In the genomic region with DNA sequence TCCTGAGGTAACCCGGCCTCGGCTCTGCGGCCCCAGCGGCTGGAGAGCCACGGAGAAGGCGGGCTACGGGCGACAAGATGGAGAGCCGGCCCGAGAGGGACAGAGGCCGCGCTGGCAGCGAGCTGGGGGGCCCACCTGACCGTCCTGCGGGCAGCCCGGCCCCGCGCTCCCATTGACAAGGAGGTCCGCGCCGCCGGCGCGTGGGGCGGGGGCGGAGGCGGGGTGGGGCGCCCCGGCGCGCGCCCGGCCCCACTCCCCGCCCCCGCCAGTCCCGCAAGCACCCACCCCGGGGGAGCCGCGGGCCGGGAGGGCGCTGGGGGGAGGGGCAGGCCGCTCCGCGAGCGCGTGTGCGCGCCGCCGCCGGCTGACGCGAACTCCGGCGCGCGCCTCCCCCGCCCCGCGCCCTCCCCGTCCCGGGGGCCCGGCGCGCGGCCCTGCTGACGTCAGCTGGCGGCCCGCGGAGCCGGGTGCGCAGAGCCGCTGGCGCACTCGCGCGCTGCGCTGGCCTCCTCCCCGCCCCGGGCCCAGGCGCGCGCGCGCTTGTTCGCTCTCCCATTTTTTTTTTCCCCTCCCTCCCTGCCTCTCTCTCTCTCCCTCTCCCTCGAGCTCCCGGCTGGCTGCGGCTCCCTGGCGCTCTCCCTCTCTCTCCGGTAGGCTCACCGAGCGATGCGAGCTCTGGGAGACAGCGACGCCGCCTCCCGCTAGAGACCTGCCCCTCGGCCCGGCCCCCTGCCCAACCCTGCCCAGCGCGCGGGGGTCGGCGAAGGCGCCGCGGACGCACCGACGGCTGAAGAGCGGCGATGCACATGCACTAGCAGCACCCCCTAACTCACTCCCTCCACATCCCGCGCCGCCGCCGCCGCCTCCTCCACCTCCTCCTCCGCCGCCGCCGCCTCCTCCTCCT, we compare ENCODE assay signal across 8 cellular contexts. TPM values are rescaled to one million over a fixed set of nuclear protein-coding genes. Genes with fewer than 3 reads are reported as not detected.
DNase-seq lines count a peak whose midpoint lies in the region; ATAC-seq and TF ChIP-seq lines count a peak whose summit lies in the region.

TSS of gene GNAO1 (plus strand) at position 587 of the 904 bp plus-strand sequence. CDS start 747 bp downstream, outside the sequence.

- intact Hi-C loops in CD4-positive, alpha-beta T cell (cut with DNase I, micrococcal nuclease): loop anchor here (1.0 to 10.0 kb wide), 2 partner anchors 71 to 234 kb away; partner anchors contain the start of gene AMFR (in 1 of the 2)
- intact Hi-C loops in mucosa of descending colon (cut with DNase I, micrococcal nuclease): loop anchor here in 1 of 2 donors (10.0 kb wide), 1 partner anchor 74 kb away; no protein-coding TSS in a partner anchor

- no peaks in the 10 kb centered on the region for H3K36me3 ChIP-seq in H7 (replicated peaks; ENCODE audit: control insufficient read depth, insufficient read depth, low read length)
- H3K36me3 ChIP-seq in mucosa of descending colon (ENCODE audit: low read depth): no peaks in the 10 kb centered on the region

- CTCF ChIA-PET in CD4-positive, alpha-beta T cell (lab: Charles Lee): interaction anchor here (1.1 to 1.7 kb wide), 2 partner anchors 12 to 71 kb away, joined by 3 to 6 read pairs; no protein-coding TSS in a partner anchor

- ATAC-seq in CD4-positive, alpha-beta T cell (ENCODE audit: poor library complexity): peak; percentile 69
- peak; percentile 75 to 76 for ATAC-seq in activated T-cell treated with anti-CD3 and anti-CD28 coated beads, Interleukin-2, amount 50 U/mL, for 4 hours
- ATAC-seq in esophagus mucosa (peak; percentile 60), mucosa of descending colon (peak; percentile 89)
- ATAC-seq in stimulated activated naive B cell treated with anti-CD40 and anti-IgM and Interleukin-4, amounts not matched to agents 10 μg/mL and 1 μg/mL and 100 μg/mL, for 72 hours (replicated peaks): peak; percentile 70 to 75

- peaks cover 25% of the 10 kb centered on the region for H3K4me1 Mint-ChIP-seq in CD4-positive, alpha-beta T cell (ENCODE audit: low read depth)
- peaks cover 31% of the 10 kb centered on the region for H3K4me1 Mint-ChIP-seq in activated T-cell treated with anti-CD3 and anti-CD28 coated beads, Interleukin-2, amount 50 U/mL, for 4 hours (ENCODE audit: low read depth)
- peaks cover 21 to 43% of the 10 kb centered on the region in 2 donors for H3K4me1 Mint-ChIP-seq in stimulated activated naive B cell treated with anti-CD40 and anti-IgM and Interleukin-4, amounts not matched to agents 10 μg/mL and 1 μg/mL and 100 μg/mL, for 72 hours

- peak; percentile 33 to 75 (median 45) for DNase-seq in CD4-positive, alpha-beta T cell
- peak; percentile 95 for DNase-seq in H7
- DNase-seq in NCI-H524 treated with DMSO at 0.1 percent for 48 hours (lab: John Stamatoyannopoulos, UW): peak; percentile 25
- peak; percentile 57 for DNase-seq in activated T-cell treated with anti-CD3 and anti-CD28 coated beads, Interleukin-2, amount 50 U/mL, for 4 hours
- DNase-seq in mucosa of descending colon: peak; percentile 32 to 65 (median 65)
- DNase-seq in stimulated activated naive B cell treated with anti-CD40 and anti-IgM and Interleukin-4, amounts not matched to agents 10 μg/mL and 1 μg/mL and 100 μg/mL, for 72 hours: no peak
- no peak for DNase-seq in LoVo (ENCODE audit: low spot score)

- H3K27ac Mint-ChIP-seq in CD4-positive, alpha-beta T cell: peak within 1 kb of the TSS; percentile 47
- peak within 1 kb of the TSS; percentile 31 for H3K27ac Mint-ChIP-seq in stimulated activated naive B cell treated with anti-CD40 and anti-IgM and Interleukin-4, amounts not matched to agents 10 μg/mL and 1 μg/mL and 100 μg/mL, for 72 hours

- no peaks in the 10 kb centered on the region for H3K9me3 ChIP-seq in CD4-positive, alpha-beta T cell (ENCODE audit: control insufficient read depth, low read length)
- H3K9me3 ChIP-seq in mucosa of descending colon: no peaks in the 10 kb centered on the region

- no peak for TF ChIP-seq CTCF in CD4-positive, alpha-beta T cell (IDR thresholded peaks at IDR 0.05)
- TF ChIP-seq CTCF in mucosa of descending colon (IDR thresholded peaks at IDR 0.05): no peak

- POLR2A ChIA-PET in CD4-positive, alpha-beta T cell (lab: Charles Lee): interaction anchor here (0.7 to 1.0 kb wide), 3 partner anchors 8 to 75 kb away, joined by 3 to 6 read pairs (median 4); no protein-coding TSS in a partner anchor

- peaks cover 63% of the 10 kb centered on the region for H3K27me3 Mint-ChIP-seq in CD4-positive, alpha-beta T cell
- H3K27me3 Mint-ChIP-seq in activated T-cell treated with anti-CD3 and anti-CD28 coated beads, Interleukin-2, amount 50 U/mL, for 4 hours (ENCODE audit: low read depth): peaks cover 47% of the 10 kb centered on the region
- peaks cover 47 to 58% of the 10 kb centered on the region in 2 donors for H3K27me3 Mint-ChIP-seq in stimulated activated naive B cell treated with anti-CD40 and anti-IgM and Interleukin-4, amounts not matched to agents 10 μg/mL and 1 μg/mL and 100 μg/mL, for 72 hours

- no peak within 1 kb of the TSS for H3K27ac ChIP-seq in CD4-positive, alpha-beta T cell (ENCODE audit: low read depth, low read length)

- H3K4me3 Mint-ChIP-seq in CD4-positive, alpha-beta T cell: peak within 1 kb of the TSS; percentile 89
- H3K4me3 Mint-ChIP-seq in activated T-cell treated with anti-CD3 and anti-CD28 coated beads, Interleukin-2, amount 50 U/mL, for 4 hours: peak within 1 kb of the TSS; percentile 76
- peak within 1 kb of the TSS; percentile 82 to 84 for H3K4me3 Mint-ChIP-seq in stimulated activated naive B cell treated with anti-CD40 and anti-IgM and Interleukin-4, amounts not matched to agents 10 μg/mL and 1 μg/mL and 100 μg/mL, for 72 hours

- H3K4me1 ChIP-seq in mucosa of descending colon (ENCODE audit: low read depth): peaks cover 3% of the 10 kb centered on the region

- no peaks in the 10 kb centered on the region for H3K36me3 Mint-ChIP-seq in CD4-positive, alpha-beta T cell (ENCODE audit: low read depth)
- no peaks in the 10 kb centered on the region for H3K36me3 Mint-ChIP-seq in activated T-cell treated with anti-CD3 and anti-CD28 coated beads, Interleukin-2, amount 50 U/mL, for 4 hours (ENCODE audit: insufficient read depth)
- H3K36me3 Mint-ChIP-seq in stimulated activated naive B cell treated with anti-CD40 and anti-IgM and Interleukin-4, amounts not matched to agents 10 μg/mL and 1 μg/mL and 100 μg/mL, for 72 hours: peaks cover 0 to 2% of the 10 kb centered on the region in 2 donors

- H3K9me3 Mint-ChIP-seq in CD4-positive, alpha-beta T cell: no peaks in the 10 kb centered on the region
- H3K9me3 Mint-ChIP-seq in activated T-cell treated with anti-CD3 and anti-CD28 coated beads, Interleukin-2, amount 50 U/mL, for 4 hours: no peaks in the 10 kb centered on the region
- H3K9me3 Mint-ChIP-seq in stimulated activated naive B cell treated with anti-CD40 and anti-IgM and Interleukin-4, amounts not matched to agents 10 μg/mL and 1 μg/mL and 100 μg/mL, for 72 hours: no peaks in the 10 kb centered on the region

- peak within 1 kb of the TSS; percentile 67 for H3K4me3 ChIP-seq in H7 (ENCODE audit: insufficient read depth, low read depth, low read length)
- peak within 1 kb of the TSS; percentile 19 for H3K4me3 ChIP-seq in mucosa of descending colon

- peaks cover 54% of the 10 kb centered on the region for H3K27me3 ChIP-seq in CD4-positive, alpha-beta T cell (ENCODE audit: control insufficient read depth, insufficient read depth, low read length)
- H3K27me3 ChIP-seq in H7 (ENCODE audit: control insufficient read depth, insufficient read depth, low read length): peaks cover 40% of the 10 kb centered on the region

RNA-seq across cellular contexts. Expression of gene GNAO1, which starts in this region (rescaled TPM):
- total RNA-seq in CD4-positive, alpha-beta T cell: 1 to 10 TPM; 7.3 to 7.9 TPM
- total RNA-seq in H7 (2014; rRNA removed; shearing (Covaris generic)): 3.8 and 4.8 TPM in 2 replicates
- 1 to 10 TPM; 1.3 to 2.5 (median 2.1) TPM for total RNA-seq in activated T-cell treated with anti-CD3 and anti-CD28 coated beads, Interleukin-2, amount 50 U/mL, for 4 hours
- 0.64 TPM for total RNA-seq in esophagus mucosa
- total RNA-seq in mucosa of descending colon: 100 to 1,000 TPM in 1 of 3 donors, 1 to 10 TPM in 2; 8.3 to 113 (median 9.8) TPM

Comparison
In these comparisons a context has a peak if more than half of its experiments do, and no peak if none do; other contexts are left out.
1. Peak in ATAC-seq in esophagus mucosa; RNA of the gene not detected or under 1 TPM.
2. DNase-seq: peak in CD4-positive, alpha-beta T cell (10 of 10), H7 (single experiment), NCI-H524 treated with DMSO at 0.1 percent for 48 hours (single experiment), activated T-cell treated with anti-CD3 and anti-CD28 coated beads, Interleukin-2, amount 50 U/mL, for 4 hours (single experiment) and mucosa of descending colon (3 of 3); none in stimulated activated naive B cell treated with anti-CD40 and anti-IgM and Interleukin-4, amounts not matched to agents 10 μg/mL and 1 μg/mL and 100 μg/mL, for 72 hours (single experiment) and LoVo (single experiment).
3. Peak in every context shown above with its lines, with median percentiles within 50 percentile points of each other: ATAC-seq and H3K4me3 Mint-ChIP-seq.